14 cellular contexts compared by ENCODE assay signal in the genomic region with DNA sequence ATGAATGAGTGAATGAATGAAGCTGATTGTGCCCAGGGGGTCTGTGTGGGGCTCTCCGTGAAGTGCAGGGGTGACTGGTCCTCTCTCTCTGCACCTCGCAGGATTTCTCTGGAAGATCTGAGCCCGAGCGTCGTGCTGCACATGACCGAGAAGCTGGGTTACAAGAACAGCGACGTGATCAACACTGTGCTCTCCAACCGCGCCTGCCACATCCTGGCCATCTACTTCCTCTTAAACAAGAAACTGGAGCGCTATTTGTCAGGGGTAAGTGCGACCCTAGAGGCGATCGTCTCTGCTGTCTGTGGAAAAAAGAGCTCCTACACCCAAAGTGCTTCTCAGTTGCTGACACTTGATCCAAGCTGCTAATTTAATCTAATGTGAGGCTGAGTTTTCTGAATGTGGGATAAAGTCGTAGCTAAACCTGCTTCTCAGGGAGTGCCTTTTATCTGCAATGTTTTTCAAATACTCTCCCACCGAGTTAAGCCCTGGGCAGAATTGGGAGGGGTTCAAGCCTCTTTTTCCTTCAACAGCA.
DNase-seq lines count a peak whose midpoint lies in the region; ATAC-seq and TF ChIP-seq lines count a peak whose summit lies in the region.
"Had no signal": no experiment of that assay in that cellular context is flagged by ENCODE, and none has a peak within 500 bp of the region (broad histone marks: within the 10 kb centered on the region; RNA-seq: fewer than 3 reads in every experiment).

No MANE protein-coding gene starts in this region.

- H3K4me3 ChIP-seq in gastroesophageal sphincter, result no peak overlapping the region
- H3K4me3 ChIP-seq: cardiac muscle cell, transverse colon had no signal

- CTCF ChIA-PET in T-cell (lab: Charles Lee) (no interaction called here), HEK293T (lab: Yijun Ruan, JAX) (interaction anchor here (0.6 kb wide), 1 partner anchor 38 kb away, joined by 3 read pairs; no protein-coding TSS in a partner anchor)

- H3K4me3 Mint-ChIP-seq in T-cell, result peak overlapping the region in 2 of 3 donors; percentile 22 to 35
- no peak overlapping the region for H3K4me3 Mint-ChIP-seq in activated naive CD8-positive, alpha-beta T cell treated with anti-CD3 and anti-CD28 coated beads for 36 hours

- no peaks in the 10 kb centered on the region for H3K27me3 ChIP-seq in gastroesophageal sphincter
- H3K27me3 ChIP-seq: cardiac muscle cell, transverse colon had no signal

- no peak for TF ChIP-seq CTCF in gastroesophageal sphincter (IDR thresholded peaks at IDR 0.05)

- H3K9me3 ChIP-seq in gastroesophageal sphincter, result no peaks in the 10 kb centered on the region
- H3K9me3 ChIP-seq: neutrophil, transverse colon had no signal

- H3K4me1 ChIP-seq in gastroesophageal sphincter, result no peaks in the 10 kb centered on the region
- H3K4me1 ChIP-seq: transverse colon had no signal

- H3K36me3 Mint-ChIP-seq in T-cell, result no peaks in the 10 kb centered on the region
- H3K36me3 Mint-ChIP-seq in activated naive CD8-positive, alpha-beta T cell treated with anti-CD3 and anti-CD28 coated beads for 36 hours, result peaks cover 11% of the 10 kb centered on the region

- WGBS in gastroesophageal sphincter (ENCODE audit: low coverage in 1 of 2), 2 donors, result 75 to 80% methylated on average over 15 to 16 of the region's 16 CpGs

- ATAC-seq in T-cell (replicated peaks in 1 of 4), result peak; percentile 79 to 92 (median 84)
- ATAC-seq in GM19023 (IDR thresholded peaks at IDR 0.05; ENCODE audit: unreplicated experiment), result no peak
- no peak for ATAC-seq in gastroesophageal sphincter

- no peak for TF ChIP-seq POLR2A in gastroesophageal sphincter (IDR thresholded peaks at IDR 0.05)

- H3K27ac Mint-ChIP-seq in T-cell, result peak overlapping the region; percentile 25 to 61
- peak overlapping the region; percentile 14 for H3K27ac Mint-ChIP-seq in activated naive CD8-positive, alpha-beta T cell treated with anti-CD3 and anti-CD28 coated beads for 36 hours

- H3K9me3 Mint-ChIP-seq in T-cell, result peaks cover 9 to 11% (median 11%) of the 10 kb centered on the region in 3 donors
- H3K9me3 Mint-ChIP-seq in activated naive CD8-positive, alpha-beta T cell treated with anti-CD3 and anti-CD28 coated beads for 36 hours, result peaks cover 8% of the 10 kb centered on the region

- POLR2A ChIA-PET in T-cell (lab: Charles Lee), result no interaction called here
- POLR2A ChIA-PET in HEK293T (lab: Yijun Ruan, JAX), result no interaction called here

- DNase-seq in SIG-M5 treated with dmso at 0.1 percent for 504 hours (lab: John Stamatoyannopoulos, UW; ENCODE audit: unreplicated experiment), result peak; percentile 43
- no peak for DNase-seq in SIG-M5 (lab: John Stamatoyannopoulos, UW)
- DNase-seq in T-cell, result peak in 30 of 34 experiments; percentile 1 to 66 (median 28)
- peak; percentile 46 for DNase-seq in activated naive CD8-positive, alpha-beta T cell treated with anti-CD3 and anti-CD28 coated beads for 36 hours
- DNase-seq in stimulated activated CD8-positive, alpha-beta memory T cell treated with anti-CD3 and anti-CD28 coated beads, Interleukin-2, amount 100 ng/mL, for 1 hour (ENCODE audit: low read depth in 2 of 2), result peak; percentile 0 to 2
- DNase-seq in HEK293T (ENCODE audit: extremely low spot score), result no peak
- DNase-seq: 8988T, islet precursor cell, NCI-H2029, transverse colon had no signal

- no peak overlapping the region for H3K27ac ChIP-seq in gastroesophageal sphincter
- H3K27ac ChIP-seq: cardiac muscle cell, neutrophil, transverse colon had no signal

- no peak for TF ChIP-seq EP300 in gastroesophageal sphincter (IDR thresholded peaks at IDR 0.05)

- H3K36me3 ChIP-seq in gastroesophageal sphincter, result no peaks in the 10 kb centered on the region
- H3K36me3 ChIP-seq: cardiac muscle cell, neutrophil, transverse colon had no signal

- H3K4me1 Mint-ChIP-seq in T-cell, result peaks cover 12 to 24% (median 19%) of the 10 kb centered on the region in 3 donors
- H3K4me1 Mint-ChIP-seq in activated naive CD8-positive, alpha-beta T cell treated with anti-CD3 and anti-CD28 coated beads for 36 hours, result peaks cover 28% of the 10 kb centered on the region

- H3K27me3 Mint-ChIP-seq in T-cell, result peaks cover 6 to 15% of the 10 kb centered on the region in 2 donors
- no peaks in the 10 kb centered on the region for H3K27me3 Mint-ChIP-seq in activated naive CD8-positive, alpha-beta T cell treated with anti-CD3 and anti-CD28 coated beads for 36 hours

TF ChIP-seq in HEK293T, 16 proteins besides CTCF, POLR2A, EP300 and RAD21:
- TF ChIP-seq HDGF (IDR thresholded peaks at IDR 0.05; ENCODE audit: borderline replicate concordance), result no peak
- TF ChIP-seq L3MBTL2 (conservative IDR thresholded peaks at IDR 0.05), result no peak
- TF ChIP-seq SP1 (IDR thresholded peaks at IDR 0.05), result no peak
- TF ChIP-seq ZNF384 (IDR thresholded peaks at IDR 0.05), result no peak
- no peak for TF ChIP-seq SUZ12 (IDR thresholded peaks at IDR 0.05)
- TF ChIP-seq NFRKB (IDR thresholded peaks at IDR 0.05), result no peak
- no peak for TF ChIP-seq LEF1 (IDR thresholded peaks at IDR 0.05; ENCODE audit: borderline replicate concordance)
- TF ChIP-seq FOXM1 (IDR thresholded peaks at IDR 0.05; ENCODE audit: borderline replicate concordance), result no peak
- TF ChIP-seq TARDBP (IDR thresholded peaks at IDR 0.05), result no peak
- TF ChIP-seq, protein P1, sequence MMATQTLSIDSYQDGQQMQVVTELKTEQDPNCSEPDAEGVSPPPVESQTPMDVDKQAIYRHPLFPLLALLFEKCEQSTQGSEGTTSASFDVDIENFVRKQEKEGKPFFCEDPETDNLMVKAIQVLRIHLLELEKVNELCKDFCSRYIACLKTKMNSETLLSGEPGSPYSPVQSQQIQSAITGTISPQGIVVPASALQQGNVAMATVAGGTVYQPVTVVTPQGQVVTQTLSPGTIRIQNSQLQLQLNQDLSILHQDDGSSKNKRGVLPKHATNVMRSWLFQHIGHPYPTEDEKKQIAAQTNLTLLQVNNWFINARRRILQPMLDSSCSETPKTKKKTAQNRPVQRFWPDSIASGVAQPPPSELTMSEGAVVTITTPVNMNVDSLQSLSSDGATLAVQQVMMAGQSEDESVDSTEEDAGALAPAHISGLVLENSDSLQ (IDR thresholded peaks at IDR 0.05), result no peak
- TF ChIP-seq FOXK2 (IDR thresholded peaks at IDR 0.05), result no peak
- TF ChIP-seq FOXA1 (IDR thresholded peaks at IDR 0.05), result no peak
- TF ChIP-seq CTBP1 (IDR thresholded peaks at IDR 0.05; ENCODE audit: borderline replicate concordance), result no peak
- TF ChIP-seq ARNT (IDR thresholded peaks at IDR 0.05), result no peak
- TF ChIP-seq ELF4 (IDR thresholded peaks at IDR 0.05), result no peak
- TF ChIP-seq BHLHE40 (IDR thresholded peaks at IDR 0.05; ENCODE audit: borderline replicate concordance), result no peak

Comparison
In these comparisons a context has a peak if more than half of its experiments do, and no peak if none do; other contexts are left out.
1. DNase-seq: peak in SIG-M5 treated with dmso at 0.1 percent for 504 hours (single experiment), T-cell (30 of 34), activated naive CD8-positive, alpha-beta T cell treated with anti-CD3 and anti-CD28 coated beads for 36 hours (single experiment) and stimulated activated CD8-positive, alpha-beta memory T cell treated with anti-CD3 and anti-CD28 coated beads, Interleukin-2, amount 100 ng/mL, for 1 hour (2 of 2); none in SIG-M5 (single experiment) and HEK293T (single experiment).
2. ATAC-seq: peak in T-cell (4 of 4); none in GM19023 (single experiment) and gastroesophageal sphincter (single experiment).